2 cellular contexts compared by ENCODE assay signal in genomic region chr22:20748820-20749428, GRCh38.
A peak's percentile ranks its signal among the peaks of the same experiment; 100 is the strongest.
TF ChIP-seq lines count a peak whose summit lies in the region.

No MANE protein-coding gene starts in this region.

TF ChIP-seq in K562, 482 proteins besides CTCF, POLR2A, EP300 and RAD21:
- peak; percentile 33; the same call in 1 of the 2 replicates for TF ChIP-seq E2F5 (CRISPR knock-in tag; IDR thresholded peaks at IDR 0.05)
- no peak for TF ChIP-seq TCFL5 (CRISPR knock-in tag; conservative IDR thresholded peaks at IDR 0.05)
- TF ChIP-seq ZNF134 (CRISPR knock-in tag; conservative IDR thresholded peaks at IDR 0.05): no peak
- TF ChIP-seq VEZF1 (CRISPR knock-in tag; IDR thresholded peaks at IDR 0.05): no peak
- no peak for TF ChIP-seq ZNF699 (CRISPR knock-in tag; IDR thresholded peaks at IDR 0.05; ENCODE audit: insufficient replicate concordance)
- no peak for TF ChIP-seq SRSF7 (optimal IDR thresholded peaks at IDR 0.05; ENCODE audit: low read depth, low read length)
- TF ChIP-seq TBL1XR1 (IDR thresholded peaks at IDR 0.05; ENCODE audit: low read length in 2 of 2): no peak
- TF ChIP-seq NR2C2 (CRISPR knock-in tag; IDR thresholded peaks at IDR 0.05): peak; percentile 46; the same call in 1 of the 2 replicates
- TF ChIP-seq NR2C2 (tag; IDR thresholded peaks at IDR 0.05): no peak
- TF ChIP-seq MAX (CRISPR knock-in tag; IDR thresholded peaks at IDR 0.05): 0 out of 2 replicates have a peak, but pooled peaks have one; percentile 6
- no peak for TF ChIP-seq STAT5A (IDR thresholded peaks at IDR 0.05; ENCODE audit: borderline replicate concordance, low read length)
- no peak for TF ChIP-seq SRSF1 (IDR thresholded peaks at IDR 0.05; ENCODE audit: low read depth, low read length)
- no peak for TF ChIP-seq CAMTA2 (CRISPR knock-in tag; conservative IDR thresholded peaks at IDR 0.05)
- TF ChIP-seq U2AF2 (optimal IDR thresholded peaks at IDR 0.05; ENCODE audit: low read depth, low read length): no peak
- TF ChIP-seq CCNT2 (IDR thresholded peaks at IDR 0.05; ENCODE audit: borderline replicate concordance, extremely low read depth, insufficient read length, low read depth, low read length): no peak
- TF ChIP-seq MLX (CRISPR knock-in tag; conservative IDR thresholded peaks at IDR 0.05): no peak
- no peak for TF ChIP-seq ZNF766 (CRISPR knock-in tag; conservative IDR thresholded peaks at IDR 0.05)
- no peak for TF ChIP-seq TEAD4 (IDR thresholded peaks at IDR 0.05; ENCODE audit: low read length)
- TF ChIP-seq TEAD4 (CRISPR knock-in tag; IDR thresholded peaks at IDR 0.05; ENCODE audit: borderline replicate concordance): 0 out of 2 replicates have a peak, but pooled peaks have one; percentile 43
- 0 out of 2 replicates have a peak, but pooled peaks have one; percentile 10 for TF ChIP-seq CEBPG (CRISPR knock-in tag; IDR thresholded peaks at IDR 0.05)
- TF ChIP-seq CEBPG (tag; conservative IDR thresholded peaks at IDR 0.05 in 1 of 2, IDR thresholded peaks at IDR 0.05 in 1 of 2): no peak
- no peak for TF ChIP-seq BRCA1 (IDR thresholded peaks at IDR 0.05)
- 0 out of 2 replicates have a peak, but pooled peaks have one; percentile 45 for TF ChIP-seq BRCA1 (CRISPR knock-in tag; IDR thresholded peaks at IDR 0.05)
- TF ChIP-seq STAG1 (CRISPR knock-in tag; IDR thresholded peaks at IDR 0.05; ENCODE audit: borderline replicate concordance): peak; percentile 12; the same call in 1 of the 2 replicates
- no peak for TF ChIP-seq ZBTB1 (CRISPR knock-in tag; IDR thresholded peaks at IDR 0.05; ENCODE audit: borderline replicate concordance, low read depth)
- no peak for TF ChIP-seq BDP1 (IDR thresholded peaks at IDR 0.05; ENCODE audit: insufficient read depth, insufficient read length)
- TF ChIP-seq, protein P1, sequence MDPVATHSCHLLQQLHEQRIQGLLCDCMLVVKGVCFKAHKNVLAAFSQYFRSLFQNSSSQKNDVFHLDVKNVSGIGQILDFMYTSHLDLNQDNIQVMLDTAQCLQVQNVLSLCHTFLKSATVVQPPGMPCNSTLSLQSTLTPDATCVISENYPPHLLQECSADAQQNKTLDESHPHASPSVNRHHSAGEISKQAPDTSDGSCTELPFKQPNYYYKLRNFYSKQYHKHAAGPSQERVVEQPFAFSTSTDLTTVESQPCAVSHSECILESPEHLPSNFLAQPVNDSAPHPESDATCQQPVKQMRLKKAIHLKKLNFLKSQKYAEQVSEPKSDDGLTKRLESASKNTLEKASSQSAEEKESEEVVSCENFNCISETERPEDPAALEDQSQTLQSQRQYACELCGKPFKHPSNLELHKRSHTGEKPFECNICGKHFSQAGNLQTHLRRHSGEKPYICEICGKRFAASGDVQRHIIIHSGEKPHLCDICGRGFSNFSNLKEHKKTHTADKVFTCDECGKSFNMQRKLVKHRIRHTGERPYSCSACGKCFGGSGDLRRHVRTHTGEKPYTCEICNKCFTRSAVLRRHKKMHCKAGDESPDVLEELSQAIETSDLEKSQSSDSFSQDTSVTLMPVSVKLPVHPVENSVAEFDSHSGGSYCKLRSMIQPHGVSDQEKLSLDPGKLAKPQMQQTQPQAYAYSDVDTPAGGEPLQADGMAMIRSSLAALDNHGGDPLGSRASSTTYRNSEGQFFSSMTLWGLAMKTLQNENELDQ (CRISPR knock-in tag; IDR thresholded peaks at IDR 0.05; ENCODE audit: borderline replicate concordance): no peak
- no peak for TF ChIP-seq ILF3 (IDR thresholded peaks at IDR 0.05; ENCODE audit: borderline replicate concordance)
- 0 out of 4 replicates have a peak, but pooled peaks of 1 of the 2 experiments have one; percentile 47 for TF ChIP-seq TEAD1 (CRISPR knock-in tag; IDR thresholded peaks at IDR 0.05)
- TF ChIP-seq RB1 (IDR thresholded peaks at IDR 0.05; ENCODE audit: low read depth): 0 out of 2 replicates have a peak, but pooled peaks have one; percentile 11
- no peak for TF ChIP-seq PHF20 (IDR thresholded peaks at IDR 0.05; ENCODE audit: partially characterized antibody)
- TF ChIP-seq SIN3A (IDR thresholded peaks at IDR 0.05; ENCODE audit: borderline replicate concordance in 2 of 2, control insufficient read depth in 1 of 2, low read depth in 2 of 2, low read length in 2 of 2): 0 out of 4 replicates have a peak, but pooled peaks of 1 of the 2 experiments have one; percentile 9

TF ChIP-seq in WTC11, 78 proteins besides CTCF, POLR2A, EP300 and RAD21 (continued from another document):
- no peak for TF ChIP-seq ATF3 (CRISPR knock-in tag; conservative IDR thresholded peaks at IDR 0.05)
